ENCODE assay signal across 1 cellular context in genomic region chr7:50335795-50336754, GRCh38.
TF ChIP-seq lines count a peak whose summit lies in the region.

No MANE protein-coding gene starts in this region.

TF ChIP-seq in K562, 482 proteins besides CTCF, POLR2A, EP300 and RAD21 (continued from another document and continues in another):
- TF ChIP-seq HMBOX1 (IDR thresholded peaks at IDR 0.05) (no peak), HDGF (IDR thresholded peaks at IDR 0.05) (0 out of 2 replicates have a peak, but pooled peaks have one; percentile 6), ZNF318 (IDR thresholded peaks at IDR 0.05; ENCODE audit: borderline replicate concordance in 1 of 2, low read depth in 1 of 2) (no peak), LARP7 (IDR thresholded peaks at IDR 0.05) (no peak), ARNT (IDR thresholded peaks at IDR 0.05) (no peak), HMGN3 (IDR thresholded peaks at IDR 0.05; ENCODE audit: borderline replicate concordance, extremely low read depth, insufficient read length, low read depth, low read length) (no peak), ZSCAN29 (IDR thresholded peaks at IDR 0.05) (no peak), GABPB1 (CRISPR knock-in tag; IDR thresholded peaks at IDR 0.05) (no peak), ZNF41 (CRISPR knock-in tag; conservative IDR thresholded peaks at IDR 0.05) (no peak), TFAM (CRISPR knock-in tag; conservative IDR thresholded peaks at IDR 0.05) (no peak), PHB (CRISPR knock-in tag; IDR thresholded peaks at IDR 0.05) (no peak), ZNF311 (CRISPR knock-in tag; IDR thresholded peaks at IDR 0.05) (no peak), ZBTB34 (CRISPR knock-in tag; IDR thresholded peaks at IDR 0.05) (no peak), POLR2G (IDR thresholded peaks at IDR 0.05; ENCODE audit: low read depth, low read length) (peak; percentile 36; the same call in 1 of the 2 replicates), RBM15 (IDR thresholded peaks at IDR 0.05; ENCODE audit: insufficient read depth, low read length) (no peak), E2F3 (CRISPR knock-in tag; IDR thresholded peaks at IDR 0.05) (no peak), ZNF324 (CRISPR knock-in tag; IDR thresholded peaks at IDR 0.05) (no peak), ELF2 (CRISPR knock-in tag; IDR thresholded peaks at IDR 0.05) (no peak), DNMT1 (IDR thresholded peaks at IDR 0.05) (no peak), LEF1 (IDR thresholded peaks at IDR 0.05) (no peak), ZNF639 (CRISPR knock-in tag; conservative IDR thresholded peaks at IDR 0.05 in 1 of 2, IDR thresholded peaks at IDR 0.05 in 1 of 2) (peak in 1 of 2 experiments; percentile 53; a peak in 1 of 4 replicates), MTA1 (IDR thresholded peaks at IDR 0.05; ENCODE audit: borderline replicate concordance) (no peak), GTF2A2 (tag; IDR thresholded peaks at IDR 0.05) (no peak), HDAC1 (IDR thresholded peaks at IDR 0.05) (no peak), ZNF12 (CRISPR knock-in tag; IDR thresholded peaks at IDR 0.05) (no peak), TRIM28 (IDR thresholded peaks at IDR 0.05) (no peak), ZBED1 (IDR thresholded peaks at IDR 0.05) (no peak), MLX (CRISPR knock-in tag; conservative IDR thresholded peaks at IDR 0.05) (no peak), ZNF431 (CRISPR knock-in tag; IDR thresholded peaks at IDR 0.05) (no peak)
- TF ChIP-seq, protein P1, sequence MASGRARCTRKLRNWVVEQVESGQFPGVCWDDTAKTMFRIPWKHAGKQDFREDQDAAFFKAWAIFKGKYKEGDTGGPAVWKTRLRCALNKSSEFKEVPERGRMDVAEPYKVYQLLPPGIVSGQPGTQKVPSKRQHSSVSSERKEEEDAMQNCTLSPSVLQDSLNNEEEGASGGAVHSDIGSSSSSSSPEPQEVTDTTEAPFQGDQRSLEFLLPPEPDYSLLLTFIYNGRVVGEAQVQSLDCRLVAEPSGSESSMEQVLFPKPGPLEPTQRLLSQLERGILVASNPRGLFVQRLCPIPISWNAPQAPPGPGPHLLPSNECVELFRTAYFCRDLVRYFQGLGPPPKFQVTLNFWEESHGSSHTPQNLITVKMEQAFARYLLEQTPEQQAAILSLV (tag; IDR thresholded peaks at IDR 0.05): no peak
- TF ChIP-seq, protein P2, sequence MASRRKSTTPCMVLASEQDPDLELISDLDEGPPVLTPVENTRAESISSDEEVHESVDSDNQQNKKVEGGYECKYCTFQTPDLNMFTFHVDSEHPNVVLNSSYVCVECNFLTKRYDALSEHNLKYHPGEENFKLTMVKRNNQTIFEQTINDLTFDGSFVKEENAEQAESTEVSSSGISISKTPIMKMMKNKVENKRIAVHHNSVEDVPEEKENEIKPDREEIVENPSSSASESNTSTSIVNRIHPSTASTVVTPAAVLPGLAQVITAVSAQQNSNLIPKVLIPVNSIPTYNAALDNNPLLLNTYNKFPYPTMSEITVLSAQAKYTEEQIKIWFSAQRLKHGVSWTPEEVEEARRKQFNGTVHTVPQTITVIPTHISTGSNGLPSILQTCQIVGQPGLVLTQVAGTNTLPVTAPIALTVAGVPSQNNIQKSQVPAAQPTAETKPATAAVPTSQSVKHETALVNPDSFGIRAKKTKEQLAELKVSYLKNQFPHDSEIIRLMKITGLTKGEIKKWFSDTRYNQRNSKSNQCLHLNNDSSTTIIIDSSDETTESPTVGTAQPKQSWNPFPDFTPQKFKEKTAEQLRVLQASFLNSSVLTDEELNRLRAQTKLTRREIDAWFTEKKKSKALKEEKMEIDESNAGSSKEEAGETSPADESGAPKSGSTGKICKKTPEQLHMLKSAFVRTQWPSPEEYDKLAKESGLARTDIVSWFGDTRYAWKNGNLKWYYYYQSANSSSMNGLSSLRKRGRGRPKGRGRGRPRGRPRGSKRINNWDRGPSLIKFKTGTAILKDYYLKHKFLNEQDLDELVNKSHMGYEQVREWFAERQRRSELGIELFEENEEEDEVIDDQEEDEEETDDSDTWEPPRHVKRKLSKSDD (conservative IDR thresholded peaks at IDR 0.05; ENCODE audit: low read length): no peak
- TF ChIP-seq, protein P3, sequence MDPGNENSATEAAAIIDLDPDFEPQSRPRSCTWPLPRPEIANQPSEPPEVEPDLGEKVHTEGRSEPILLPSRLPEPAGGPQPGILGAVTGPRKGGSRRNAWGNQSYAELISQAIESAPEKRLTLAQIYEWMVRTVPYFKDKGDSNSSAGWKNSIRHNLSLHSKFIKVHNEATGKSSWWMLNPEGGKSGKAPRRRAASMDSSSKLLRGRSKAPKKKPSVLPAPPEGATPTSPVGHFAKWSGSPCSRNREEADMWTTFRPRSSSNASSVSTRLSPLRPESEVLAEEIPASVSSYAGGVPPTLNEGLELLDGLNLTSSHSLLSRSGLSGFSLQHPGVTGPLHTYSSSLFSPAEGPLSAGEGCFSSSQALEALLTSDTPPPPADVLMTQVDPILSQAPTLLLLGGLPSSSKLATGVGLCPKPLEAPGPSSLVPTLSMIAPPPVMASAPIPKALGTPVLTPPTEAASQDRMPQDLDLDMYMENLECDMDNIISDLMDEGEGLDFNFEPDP (CRISPR knock-in tag; IDR thresholded peaks at IDR 0.05): no peak
- TF ChIP-seq, protein P4, sequence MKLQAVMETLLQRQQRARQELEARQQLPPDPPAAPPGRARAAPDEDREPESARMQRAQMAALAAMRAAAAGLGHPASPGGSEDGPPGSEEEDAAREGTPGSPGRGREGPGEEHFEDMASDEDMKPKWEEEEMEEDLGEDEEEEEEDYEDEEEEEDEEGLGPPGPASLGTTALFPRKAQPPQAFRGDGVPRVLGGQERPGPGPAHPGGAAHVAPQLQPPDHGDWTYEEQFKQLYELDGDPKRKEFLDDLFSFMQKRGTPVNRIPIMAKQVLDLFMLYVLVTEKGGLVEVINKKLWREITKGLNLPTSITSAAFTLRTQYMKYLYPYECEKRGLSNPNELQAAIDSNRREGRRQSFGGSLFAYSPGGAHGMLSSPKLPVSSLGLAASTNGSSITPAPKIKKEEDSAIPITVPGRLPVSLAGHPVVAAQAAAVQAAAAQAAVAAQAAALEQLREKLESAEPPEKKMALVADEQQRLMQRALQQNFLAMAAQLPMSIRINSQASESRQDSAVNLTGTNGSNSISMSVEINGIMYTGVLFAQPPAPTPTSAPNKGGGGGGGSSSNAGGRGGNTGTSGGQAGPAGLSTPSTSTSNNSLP (IDR thresholded peaks at IDR 0.05; ENCODE audit: borderline replicate concordance, low read depth, low read length): no peak
- TF ChIP-seq, protein P5, sequence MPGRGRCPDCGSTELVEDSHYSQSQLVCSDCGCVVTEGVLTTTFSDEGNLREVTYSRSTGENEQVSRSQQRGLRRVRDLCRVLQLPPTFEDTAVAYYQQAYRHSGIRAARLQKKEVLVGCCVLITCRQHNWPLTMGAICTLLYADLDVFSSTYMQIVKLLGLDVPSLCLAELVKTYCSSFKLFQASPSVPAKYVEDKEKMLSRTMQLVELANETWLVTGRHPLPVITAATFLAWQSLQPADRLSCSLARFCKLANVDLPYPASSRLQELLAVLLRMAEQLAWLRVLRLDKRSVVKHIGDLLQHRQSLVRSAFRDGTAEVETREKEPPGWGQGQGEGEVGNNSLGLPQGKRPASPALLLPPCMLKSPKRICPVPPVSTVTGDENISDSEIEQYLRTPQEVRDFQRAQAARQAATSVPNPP (IDR thresholded peaks at IDR 0.05; ENCODE audit: borderline replicate concordance, insufficient read depth, insufficient read length): no peak
- TF ChIP-seq, protein P6, sequence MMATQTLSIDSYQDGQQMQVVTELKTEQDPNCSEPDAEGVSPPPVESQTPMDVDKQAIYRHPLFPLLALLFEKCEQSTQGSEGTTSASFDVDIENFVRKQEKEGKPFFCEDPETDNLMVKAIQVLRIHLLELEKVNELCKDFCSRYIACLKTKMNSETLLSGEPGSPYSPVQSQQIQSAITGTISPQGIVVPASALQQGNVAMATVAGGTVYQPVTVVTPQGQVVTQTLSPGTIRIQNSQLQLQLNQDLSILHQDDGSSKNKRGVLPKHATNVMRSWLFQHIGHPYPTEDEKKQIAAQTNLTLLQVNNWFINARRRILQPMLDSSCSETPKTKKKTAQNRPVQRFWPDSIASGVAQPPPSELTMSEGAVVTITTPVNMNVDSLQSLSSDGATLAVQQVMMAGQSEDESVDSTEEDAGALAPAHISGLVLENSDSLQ (IDR thresholded peaks at IDR 0.05): no peak; the same call in 1 of the 2 replicates
